ENCODE assay signal across 31 cellular contexts in the genomic region with DNA sequence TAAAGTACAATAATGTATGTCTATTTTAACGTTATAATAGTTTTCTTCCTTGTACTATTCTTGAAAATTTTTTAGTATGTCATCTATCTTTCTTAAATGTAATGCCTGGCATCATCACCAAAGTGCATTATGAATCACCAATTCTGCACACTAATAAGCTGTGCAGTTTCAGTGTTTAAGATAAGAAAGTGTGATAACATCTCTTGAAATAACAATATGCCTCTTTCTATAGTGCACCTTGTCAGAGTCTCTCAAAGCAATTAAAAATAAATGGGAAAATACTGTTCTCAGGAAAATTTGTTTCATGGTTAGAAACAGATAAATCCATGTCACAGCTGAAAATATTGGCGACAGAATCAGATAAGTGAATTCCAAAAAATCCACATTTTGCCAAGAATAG.
"Had no signal": no experiment of that assay in that cellular context is flagged by ENCODE, and none has a peak within 500 bp of the region (broad histone marks: within the 10 kb centered on the region; RNA-seq: fewer than 3 reads in every experiment).

No MANE protein-coding gene starts in this region.

- H3K9me3 ChIP-seq: body of pancreas had no signal

- H3K27ac ChIP-seq: body of pancreas, epithelial cell of prostate had no signal

- H3K27me3 ChIP-seq: body of pancreas had no signal

- H3K4me1 ChIP-seq: body of pancreas had no signal

- H3K27me3 Mint-ChIP-seq: activated CD4-positive, alpha-beta memory T cell treated with anti-CD3 and anti-CD28 coated beads for 36 hours; activated CD4-positive, alpha-beta T cell treated with anti-CD3 and anti-CD28 coated beads for 36 hours; activated CD4-positive, alpha-beta T cell treated with anti-CD3 and anti-CD28 coated beads, Interleukin-2, amount 10 ng/mL, durations not matched to agents 24 days and 14 days; activated CD8-positive, alpha-beta memory T cell treated with anti-CD3 and anti-CD28 coated beads, Interleukin-2, amount 10 ng/mL, durations not matched to agents 7 days and 5 days; activated naive CD4-positive, alpha-beta T cell treated with anti-CD3 and anti-CD28 coated beads, Interleukin-2, amount 10 ng/mL, durations not matched to agents 7 days and 5 days; activated naive CD8-positive, alpha-beta T cell treated with anti-CD3 and anti-CD28 coated beads, Interleukin-2, amount 10 ng/mL, durations not matched to agents 7 days and 5 days; effector memory CD8-positive, alpha-beta T cell had no signal

- H3K27ac Mint-ChIP-seq: activated CD4-positive, alpha-beta memory T cell treated with anti-CD3 and anti-CD28 coated beads for 36 hours; activated CD4-positive, alpha-beta T cell treated with anti-CD3 and anti-CD28 coated beads for 36 hours; activated CD4-positive, alpha-beta T cell treated with anti-CD3 and anti-CD28 coated beads, Interleukin-2, amount 10 ng/mL, durations not matched to agents 24 days and 14 days; activated CD8-positive, alpha-beta memory T cell treated with anti-CD3 and anti-CD28 coated beads, Interleukin-2, amount 10 ng/mL, durations not matched to agents 7 days and 5 days; activated CD8-positive, alpha-beta T cell treated with anti-CD3 and anti-CD28 coated beads, Interleukin-2, amount 10 ng/mL, durations not matched to agents 7 days and 5 days; activated naive CD4-positive, alpha-beta T cell treated with anti-CD3 and anti-CD28 coated beads, Interleukin-2, amount 10 ng/mL, durations not matched to agents 7 days and 5 days; activated naive CD4-positive, alpha-beta T cell treated with anti-CD3 and anti-CD28 coated beads, Interleukin-2, amount 50 U/mL, for 72 hours; activated naive CD8-positive, alpha-beta T cell treated with anti-CD3 and anti-CD28 coated beads, Interleukin-2, amount 10 ng/mL, durations not matched to agents 7 days and 5 days; activated T-helper 1 cell treated with anti-CD3 and anti-CD28 coated beads, Interleukin-12 subunit alpha, Interleukin-12 subunit beta, Interleukin-2, Interleukin-4 antibody, amounts not matched to agents 30 ng/mL and 10 ng/mL and 1 ng/mL, durations not matched to agents 14 hours and 24 hours and 36 hours; activated T-helper 2 cell treated with anti-CD3 and anti-CD28 coated beads, Interferon-gamma antibody, Interleukin-2, Interleukin-4, amounts not matched to agents 10 μg/mL and 5 μg/mL and 100 μg/mL, durations not matched to agents 14 hours and 24 hours and 36 hours; effector memory CD8-positive, alpha-beta T cell had no signal

- H3K36me3 Mint-ChIP-seq: activated CD4-positive, alpha-beta memory T cell treated with anti-CD3 and anti-CD28 coated beads for 36 hours; activated CD8-positive, alpha-beta memory T cell treated with anti-CD3 and anti-CD28 coated beads, Interleukin-2, amount 10 ng/mL, durations not matched to agents 7 days and 5 days; activated naive CD4-positive, alpha-beta T cell treated with anti-CD3 and anti-CD28 coated beads, Interleukin-2, amount 10 ng/mL, durations not matched to agents 7 days and 5 days; activated naive CD4-positive, alpha-beta T cell treated with anti-CD3 and anti-CD28 coated beads, Interleukin-2, amount 50 U/mL, for 72 hours; activated naive CD8-positive, alpha-beta T cell treated with anti-CD3 and anti-CD28 coated beads, Interleukin-2, amount 10 ng/mL, durations not matched to agents 7 days and 5 days had no signal

- FAIRE-seq: colon had no signal

- H3K4me3 ChIP-seq: body of pancreas had no signal

- DNase-seq: activated CD4-positive, alpha-beta memory T cell treated with anti-CD3 and anti-CD28 coated beads for 36 hours; activated CD4-positive, alpha-beta T cell treated with anti-CD3 and anti-CD28 coated beads for 36 hours; activated CD4-positive, alpha-beta T cell treated with anti-CD3 and anti-CD28 coated beads, Interleukin-2, amount 10 ng/mL, durations not matched to agents 24 days and 14 days; activated CD4-positive, CD25-positive, alpha-beta regulatory T cell; activated CD4-positive, CD25-positive, alpha-beta regulatory T cell treated with anti-CD3 and anti-CD28 coated beads, Interleukin-2, amount 50 U/mL, for 72 hours; activated CD8-positive, alpha-beta memory T cell treated with anti-CD3 and anti-CD28 coated beads, Interleukin-2, amount 10 ng/mL, durations not matched to agents 7 days and 5 days; activated CD8-positive, alpha-beta memory T cell treated with anti-CD3 and anti-CD28 coated beads, Interleukin-2, amount 50 U/mL, for 4 hours; activated CD8-positive, alpha-beta T cell treated with anti-CD3 and anti-CD28 coated beads, Interleukin-2, amount 10 ng/mL, durations not matched to agents 7 days and 5 days; activated effector memory CD4-positive, alpha-beta T cell treated with anti-CD3 and anti-CD28 coated beads, Interleukin-2, amount 50 U/mL, for 16 hours; activated naive CD4-positive, alpha-beta T cell; activated naive CD4-positive, alpha-beta T cell treated with anti-CD3 and anti-CD28 coated beads, Interleukin-2, amount 10 ng/mL, durations not matched to agents 7 days and 5 days; activated naive CD8-positive, alpha-beta T cell treated with anti-CD3 and anti-CD28 coated beads, Interleukin-2, amount 10 ng/mL, durations not matched to agents 7 days and 5 days; activated T-cell treated with anti-CD3 and anti-CD28 coated beads, Interleukin-2, amount 50 U/mL, for 1 hour; activated T-cell treated with anti-CD3 and anti-CD28 coated beads, Interleukin-2, amount 50 U/mL, for 48 hours; amniotic stem cell; anterior cingulate cortex; body of pancreas; caudate nucleus; cortex of kidney; dermis blood vessel endothelial cell; effector CD4-positive, alpha-beta T cell; effector memory CD8-positive, alpha-beta T cell; foreskin fibroblast; head of caudate nucleus; T-helper 2 cell had no signal

- ATAC-seq: activated CD4-positive, alpha-beta T cell treated with anti-CD3 and anti-CD28 coated beads for 36 hours; activated CD8-positive, alpha-beta memory T cell treated with anti-CD3 and anti-CD28 coated beads, Interleukin-2, amount 10 ng/mL, durations not matched to agents 7 days and 5 days; activated CD8-positive, alpha-beta T cell treated with anti-CD3 and anti-CD28 coated beads, Interleukin-2, amount 10 ng/mL, durations not matched to agents 7 days and 5 days; activated naive CD4-positive, alpha-beta T cell treated with anti-CD3 and anti-CD28 coated beads, Interleukin-2, amount 50 U/mL, for 72 hours; body of pancreas; effector memory CD8-positive, alpha-beta T cell; esophagus mucosa had no signal

- H3K9me3 Mint-ChIP-seq: activated CD4-positive, alpha-beta T cell treated with anti-CD3 and anti-CD28 coated beads, Interleukin-2, amount 10 ng/mL, durations not matched to agents 24 days and 14 days had no signal

- H3K4me1 Mint-ChIP-seq: activated CD4-positive, alpha-beta T cell treated with anti-CD3 and anti-CD28 coated beads for 36 hours; activated CD4-positive, alpha-beta T cell treated with anti-CD3 and anti-CD28 coated beads, Interleukin-2, amount 10 ng/mL, durations not matched to agents 24 days and 14 days; activated CD8-positive, alpha-beta memory T cell treated with anti-CD3 and anti-CD28 coated beads, Interleukin-2, amount 10 ng/mL, durations not matched to agents 7 days and 5 days; activated naive CD4-positive, alpha-beta T cell treated with anti-CD3 and anti-CD28 coated beads, Interleukin-2, amount 10 ng/mL, durations not matched to agents 7 days and 5 days; activated naive CD8-positive, alpha-beta T cell treated with anti-CD3 and anti-CD28 coated beads, Interleukin-2, amount 10 ng/mL, durations not matched to agents 7 days and 5 days had no signal

- H3K4me3 Mint-ChIP-seq: activated CD4-positive, alpha-beta memory T cell treated with anti-CD3 and anti-CD28 coated beads for 36 hours; activated CD4-positive, alpha-beta T cell treated with anti-CD3 and anti-CD28 coated beads for 36 hours; activated CD4-positive, alpha-beta T cell treated with anti-CD3 and anti-CD28 coated beads, Interleukin-2, amount 10 ng/mL, durations not matched to agents 24 days and 14 days; activated CD8-positive, alpha-beta memory T cell treated with anti-CD3 and anti-CD28 coated beads, Interleukin-2, amount 10 ng/mL, durations not matched to agents 7 days and 5 days; activated CD8-positive, alpha-beta T cell treated with anti-CD3 and anti-CD28 coated beads, Interleukin-2, amount 10 ng/mL, durations not matched to agents 7 days and 5 days; activated naive CD4-positive, alpha-beta T cell treated with anti-CD3 and anti-CD28 coated beads, Interleukin-2, amount 10 ng/mL, durations not matched to agents 7 days and 5 days; activated naive CD8-positive, alpha-beta T cell treated with anti-CD3 and anti-CD28 coated beads, Interleukin-2, amount 10 ng/mL, durations not matched to agents 7 days and 5 days; activated T-helper 1 cell treated with anti-CD3 and anti-CD28 coated beads, Interleukin-12 subunit alpha, Interleukin-12 subunit beta, Interleukin-2, Interleukin-4 antibody, amounts not matched to agents 30 ng/mL and 10 ng/mL and 1 ng/mL, durations not matched to agents 14 hours and 24 hours and 36 hours; effector memory CD8-positive, alpha-beta T cell had no signal
